8 cellular contexts compared by ENCODE assay signal in the genomic region with DNA sequence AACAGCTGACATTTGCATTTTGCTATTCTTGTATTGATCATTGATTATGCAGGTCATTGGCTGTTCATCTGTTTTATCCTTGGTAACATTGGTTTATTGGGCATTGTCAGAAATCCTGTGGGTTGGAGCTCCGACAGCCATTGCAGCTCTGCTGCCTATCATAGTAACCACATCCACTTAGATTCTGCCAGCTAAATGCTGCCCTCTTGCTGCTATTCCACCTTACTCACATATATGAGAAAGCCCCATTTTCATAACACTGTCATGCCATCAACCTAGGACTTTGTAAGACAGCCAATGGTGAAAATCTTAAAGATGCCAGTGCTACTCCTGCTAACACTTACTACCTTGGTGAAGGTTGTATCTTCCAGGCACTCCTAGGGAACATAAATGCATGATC.
DNase-seq lines count a peak whose midpoint lies in the region; ATAC-seq and TF ChIP-seq lines count a peak whose summit lies in the region.

No MANE protein-coding gene starts in this region.

- DNase-seq in AG04449 (ENCODE audit: low read depth, low spot score) (no peak), globus pallidus (ENCODE audit: low spot score) (peak; percentile 5), NCI-H2171 treated with DMSO at 0.1 percent for 48 hours (lab: John Stamatoyannopoulos, UW) (no peak), HK-2 (ENCODE audit: unreplicated experiment) (no peak)
- no peak for DNase-seq in activated T-helper 1 cell treated with anti-CD3 and anti-CD28 coated beads, Interleukin-12 subunit alpha, Interleukin-12 subunit beta, Interleukin-2, Interleukin-4 antibody, amounts not matched to agents 30 ng/mL and 10 ng/mL and 1 ng/mL, durations not matched to agents 14 hours and 24 hours and 36 hours (ENCODE audit: low spot score)

- no peaks in the 10 kb centered on the region for H3K4me1 Mint-ChIP-seq in activated T-helper 1 cell treated with anti-CD3 and anti-CD28 coated beads, Interleukin-12 subunit alpha, Interleukin-12 subunit beta, Interleukin-2, Interleukin-4 antibody, amounts not matched to agents 30 ng/mL and 10 ng/mL and 1 ng/mL, durations not matched to agents 14 hours and 24 hours and 36 hours (ENCODE audit: low read depth)

- no peaks in the 10 kb centered on the region for H3K9me3 Mint-ChIP-seq in activated T-helper 1 cell treated with anti-CD3 and anti-CD28 coated beads, Interleukin-12 subunit alpha, Interleukin-12 subunit beta, Interleukin-2, Interleukin-4 antibody, amounts not matched to agents 30 ng/mL and 10 ng/mL and 1 ng/mL, durations not matched to agents 14 hours and 24 hours and 36 hours

- H3K4me3 ChIP-seq in AG04449 (ENCODE audit: low read depth, low read length) (no peak overlapping the region), OCI-LY1 (ENCODE audit: low read depth, low read length, poor library complexity, severe bottlenecking) (no peak overlapping the region)

- H2AFZ ChIP-seq in OCI-LY1 (ENCODE audit: low read length), result no peak overlapping the region

- no peaks in the 10 kb centered on the region for H3K9me2 ChIP-seq in OCI-LY1 (ENCODE audit: low read depth, low read length)

- no peaks in the 10 kb centered on the region for H3K9me3 ChIP-seq in OCI-LY1 (ENCODE audit: low read length)

- TF ChIP-seq CTCF in AG04449 (IDR thresholded peaks at IDR 0.05; ENCODE audit: insufficient read depth, low read length, missing control alignments), result peak; percentile 15
- peak; percentile 29; the same call in 1 of the 3 replicates for TF ChIP-seq CTCF in GM12872 (IDR thresholded peaks at IDR 0.05; ENCODE audit: insufficient read depth, low read depth, low read length)
- peak; percentile 44; the same call in 1 of the 2 replicates for TF ChIP-seq CTCF in OCI-LY1 (IDR thresholded peaks at IDR 0.05; ENCODE audit: low read length)

- no peak overlapping the region for H3K27ac Mint-ChIP-seq in activated T-helper 1 cell treated with anti-CD3 and anti-CD28 coated beads, Interleukin-12 subunit alpha, Interleukin-12 subunit beta, Interleukin-2, Interleukin-4 antibody, amounts not matched to agents 30 ng/mL and 10 ng/mL and 1 ng/mL, durations not matched to agents 14 hours and 24 hours and 36 hours

- no peaks in the 10 kb centered on the region for H3K27me3 ChIP-seq in OCI-LY1 (ENCODE audit: insufficient read depth, low read length)

- H3K4me3 Mint-ChIP-seq in activated T-helper 1 cell treated with anti-CD3 and anti-CD28 coated beads, Interleukin-12 subunit alpha, Interleukin-12 subunit beta, Interleukin-2, Interleukin-4 antibody, amounts not matched to agents 30 ng/mL and 10 ng/mL and 1 ng/mL, durations not matched to agents 14 hours and 24 hours and 36 hours, result no peak overlapping the region

- H3K27me3 Mint-ChIP-seq in activated T-helper 1 cell treated with anti-CD3 and anti-CD28 coated beads, Interleukin-12 subunit alpha, Interleukin-12 subunit beta, Interleukin-2, Interleukin-4 antibody, amounts not matched to agents 30 ng/mL and 10 ng/mL and 1 ng/mL, durations not matched to agents 14 hours and 24 hours and 36 hours (ENCODE audit: insufficient read depth), result peaks cover 18% of the 10 kb centered on the region

- H4K20me1 ChIP-seq in OCI-LY1 (ENCODE audit: insufficient read depth, low read length), result no peaks in the 10 kb centered on the region

- CTCF ChIA-PET in AG04449 (lab: Yijun Ruan, JAX), result interaction anchor here (1.2 kb wide), 1 partner anchor 10 kb away, joined by 5 read pairs; no protein-coding TSS in a partner anchor

- no peak for ATAC-seq in HG03135 (IDR thresholded peaks at IDR 0.05; ENCODE audit: unreplicated experiment)

- no peaks in the 10 kb centered on the region for H3K79me2 ChIP-seq in OCI-LY1 (ENCODE audit: insufficient read depth, low read length)

- intact Hi-C loops in activated T-helper 1 cell treated with anti-CD3 and anti-CD28 coated beads, Interleukin-12 subunit alpha, Interleukin-12 subunit beta, Interleukin-2, Interleukin-4 antibody, amounts not matched to agents 30 ng/mL and 10 ng/mL and 1 ng/mL, durations not matched to agents 14 hours and 24 hours and 36 hours (cut with micrococcal nuclease), result no loop called here

- H3K4me2 ChIP-seq in OCI-LY1 (ENCODE audit: low read length), result no peak overlapping the region

- POLR2A ChIA-PET in AG04449 (lab: Yijun Ruan, JAX), result no interaction called here

- no peaks in the 10 kb centered on the region for H3F3A ChIP-seq in OCI-LY1 (ENCODE audit: insufficient read depth, low read length)

- H3K36me3 Mint-ChIP-seq in activated T-helper 1 cell treated with anti-CD3 and anti-CD28 coated beads, Interleukin-12 subunit alpha, Interleukin-12 subunit beta, Interleukin-2, Interleukin-4 antibody, amounts not matched to agents 30 ng/mL and 10 ng/mL and 1 ng/mL, durations not matched to agents 14 hours and 24 hours and 36 hours (ENCODE audit: low read depth), result no peaks in the 10 kb centered on the region

- no peak overlapping the region for H3K9ac ChIP-seq in OCI-LY1 (ENCODE audit: low read length)

- H3K36me3 ChIP-seq in OCI-LY1 (ENCODE audit: insufficient read depth, low read length), result no peaks in the 10 kb centered on the region

- no peak overlapping the region for H3K27ac ChIP-seq in OCI-LY1 (ENCODE audit: low read depth, low read length, poor library complexity, severe bottlenecking)

- H3K4me1 ChIP-seq in OCI-LY1 (ENCODE audit: insufficient read depth, low read length, severe bottlenecking), result no peaks in the 10 kb centered on the region
